Comparison of ENCODE assay signal across 18 cellular contexts in the genomic region with DNA sequence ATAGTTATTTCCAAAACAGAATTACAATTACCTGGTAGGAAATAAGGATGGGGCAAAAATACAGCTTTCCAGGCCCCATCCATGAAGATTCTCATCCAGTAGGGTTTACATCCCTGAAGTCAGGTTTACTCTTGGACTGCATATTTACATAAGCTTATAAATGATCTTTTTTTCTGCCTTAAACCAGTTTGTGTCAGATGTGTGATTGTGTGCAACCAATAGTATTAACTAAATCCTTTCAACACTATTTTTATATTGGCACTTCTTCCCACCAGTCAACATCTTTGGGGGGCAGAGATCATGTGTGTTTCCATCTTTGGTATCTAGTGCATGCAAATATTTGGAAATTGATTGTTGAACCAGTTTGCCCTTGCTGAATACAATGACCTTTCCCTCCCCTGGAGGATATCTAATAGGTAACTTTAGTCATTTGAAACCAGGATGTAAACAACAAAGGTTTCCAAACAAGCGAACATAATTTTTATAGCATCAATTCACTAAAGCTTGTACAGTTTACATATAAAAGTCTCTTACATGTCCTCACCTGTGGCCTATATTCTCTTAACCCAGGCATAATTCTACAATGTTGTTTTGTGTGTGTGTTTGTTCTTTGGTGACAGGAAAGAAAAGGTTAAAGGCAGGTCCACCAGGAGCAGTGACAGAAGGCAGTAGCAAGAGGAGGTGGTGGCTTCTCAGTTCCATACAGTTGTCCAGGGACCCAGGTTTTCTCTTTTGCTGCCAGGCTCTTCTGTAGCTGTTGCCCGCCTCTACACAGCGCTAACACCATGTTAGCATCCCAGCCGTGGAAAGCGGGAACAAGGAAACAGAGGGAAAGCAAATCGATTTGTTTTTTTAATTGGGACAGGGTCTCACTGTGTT. TPM values are rescaled to one million over a fixed set of nuclear protein-coding genes. Genes with fewer than 3 reads are reported as not detected.
DNase-seq lines count a peak whose midpoint lies in the region; ATAC-seq and TF ChIP-seq lines count a peak whose summit lies in the region.
"Had no signal": no experiment of that assay in that cellular context is flagged by ENCODE, and none has a peak within 500 bp of the region (broad histone marks: within the 10 kb centered on the region; RNA-seq: fewer than 3 reads in every experiment).

No MANE protein-coding gene starts in this region.

- peak overlapping the region; percentile 7 for H3K4me3 Mint-ChIP-seq in natural killer cell
- H3K4me3 Mint-ChIP-seq in natural killer cell treated with Interleukin-12 subunit alpha and Interleukin-12 subunit beta and Interleukin-15 and Interleukin-18, amount 100 ng/mL, for 72 hours = no peak overlapping the region
- H3K4me3 Mint-ChIP-seq in nephron = peak overlapping the region; percentile 21 to 55 (median 26)
- H3K4me3 Mint-ChIP-seq: activated naive CD8-positive, alpha-beta T cell treated with anti-CD3 and anti-CD28 coated beads for 36 hours; activated T-cell treated with anti-CD3 and anti-CD28 coated beads, Interleukin-2, amount 50 U/mL, for 4 hours had no signal

- ATAC-seq in natural killer cell (no peak), Panc1 (no peak), GM19328 (IDR thresholded peaks at IDR 0.05; ENCODE audit: unreplicated experiment) (no peak), GM18520 (IDR thresholded peaks at IDR 0.05; ENCODE audit: unreplicated experiment) (no peak), GM21360 (IDR thresholded peaks at IDR 0.05; ENCODE audit: unreplicated experiment) (no peak)
- ATAC-seq in natural killer cell treated with Interleukin-12 subunit alpha and Interleukin-12 subunit beta and Interleukin-15 and Interleukin-18, amount 100 ng/mL, for 72 hours = no peak
- ATAC-seq: activated CD8-positive, alpha-beta T cell treated with anti-CD3 and anti-CD28 coated beads for 36 hours; activated T-cell treated with anti-CD3 and anti-CD28 coated beads, Interleukin-2, amount 50 U/mL, for 4 hours; esophagus mucosa; naive thymus-derived CD8-positive, alpha-beta T cell had no signal

- peaks cover 12 to 16% of the 10 kb centered on the region in 2 donors for H3K4me1 Mint-ChIP-seq in natural killer cell
- H3K4me1 Mint-ChIP-seq in natural killer cell treated with Interleukin-12 subunit alpha and Interleukin-12 subunit beta and Interleukin-15 and Interleukin-18, amount 100 ng/mL, for 72 hours (ENCODE audit: low read depth in 2 of 2) = peaks cover 11 to 13% of the 10 kb centered on the region in 2 donors
- H3K4me1 Mint-ChIP-seq in nephron = peaks cover 30% of the 10 kb centered on the region

- CTCF ChIA-PET in Panc1 (lab: Charles Lee) (no interaction called here), A673 (lab: Charles Lee) (no interaction called here)

- H3K4me1 ChIP-seq in Panc1 (ENCODE audit: control insufficient read depth, insufficient read depth, low read length) (peaks cover 77% of the 10 kb centered on the region), A673 (ENCODE audit: insufficient read depth, low read length, poor library complexity, severe bottlenecking) (peaks cover 23% of the 10 kb centered on the region)

- H3K4me3 ChIP-seq in Panc1 (ENCODE audit: low read depth in 2 of 2, low read length in 2 of 2) (no peak overlapping the region), A673 (ENCODE audit: low read depth, low read length, poor library complexity, severe bottlenecking) (no peak overlapping the region)

- H3K36me3 Mint-ChIP-seq in natural killer cell (no peaks in the 10 kb centered on the region), nephron (ENCODE audit: low read depth) (no peaks in the 10 kb centered on the region)
- no peaks in the 10 kb centered on the region for H3K36me3 Mint-ChIP-seq in natural killer cell treated with Interleukin-12 subunit alpha and Interleukin-12 subunit beta and Interleukin-15 and Interleukin-18, amount 100 ng/mL, for 72 hours
- H3K36me3 Mint-ChIP-seq: naive thymus-derived CD8-positive, alpha-beta T cell had no signal

- H3K27me3 ChIP-seq in Panc1 (ENCODE audit: control insufficient read depth, insufficient read depth, low read length) = no peaks in the 10 kb centered on the region
- H3K27me3 ChIP-seq in A673 (replicated peaks; ENCODE audit: insufficient read depth, low read depth, low read length, poor library complexity) = no peaks in the 10 kb centered on the region

- H3K36me3 ChIP-seq in Panc1 (ENCODE audit: control insufficient read depth, insufficient read depth, low read length) (no peaks in the 10 kb centered on the region), A673 (ENCODE audit: insufficient read depth, low read length, poor library complexity, severe bottlenecking) (no peaks in the 10 kb centered on the region)

- POLR2A ChIA-PET in Panc1 (lab: Charles Lee) = no interaction called here
- POLR2A ChIA-PET in A673 (lab: Charles Lee; ENCODE audit: low non-redundant PET) = no interaction called here

- H3K27ac ChIP-seq in Panc1 (ENCODE audit: low read length) (peak overlapping the region; percentile 99), A673 (ENCODE audit: low read depth, low read length, poor library complexity, severe bottlenecking) (no peak overlapping the region)
- H3K27ac ChIP-seq: WERI-Rb-1 had no signal

- H3K9me3 Mint-ChIP-seq in natural killer cell (no peaks in the 10 kb centered on the region), nephron (no peaks in the 10 kb centered on the region)
- H3K9me3 Mint-ChIP-seq in natural killer cell treated with Interleukin-12 subunit alpha and Interleukin-12 subunit beta and Interleukin-15 and Interleukin-18, amount 100 ng/mL, for 72 hours = no peaks in the 10 kb centered on the region
- H3K9me3 Mint-ChIP-seq: activated CD8-positive, alpha-beta T cell treated with anti-CD3 and anti-CD28 coated beads for 36 hours; activated naive CD8-positive, alpha-beta T cell treated with anti-CD3 and anti-CD28 coated beads for 36 hours; activated T-cell treated with anti-CD3 and anti-CD28 coated beads, Interleukin-2, amount 50 U/mL, for 4 hours had no signal

- H3K27ac Mint-ChIP-seq in natural killer cell (no peak overlapping the region), nephron (no peak overlapping the region)
- H3K27ac Mint-ChIP-seq in natural killer cell treated with Interleukin-12 subunit alpha and Interleukin-12 subunit beta and Interleukin-15 and Interleukin-18, amount 100 ng/mL, for 72 hours = no peak overlapping the region
- H3K27ac Mint-ChIP-seq: activated CD8-positive, alpha-beta T cell treated with anti-CD3 and anti-CD28 coated beads for 36 hours; activated naive CD8-positive, alpha-beta T cell treated with anti-CD3 and anti-CD28 coated beads for 36 hours had no signal

- TF ChIP-seq CTCF in natural killer cell (IDR thresholded peaks at IDR 0.05) = no peak
- TF ChIP-seq CTCF in Panc1 (IDR thresholded peaks at IDR 0.05) = no peak
- TF ChIP-seq CTCF in nephron (IDR thresholded peaks at IDR 0.05; ENCODE audit: unreplicated experiment in 3 of 3) = no peak
- no peak for TF ChIP-seq CTCF in A673 (conservative IDR thresholded peaks at IDR 0.05; ENCODE audit: low read depth, low read length)

- DNase-seq in natural killer cell = no peak
- DNase-seq in natural killer cell treated with Interleukin-12 subunit alpha and Interleukin-12 subunit beta and Interleukin-15 and Interleukin-18, amount 100 ng/mL, for 72 hours (ENCODE audit: low spot score) = no peak
- DNase-seq in Panc1 (ENCODE audit: low read depth, low spot score) = no peak
- DNase-seq in A673 (ENCODE audit: low spot score) = no peak
- DNase-seq: activated CD8-positive, alpha-beta T cell treated with anti-CD3 and anti-CD28 coated beads for 36 hours; activated naive CD8-positive, alpha-beta T cell treated with anti-CD3 and anti-CD28 coated beads for 36 hours; activated T-cell treated with anti-CD3 and anti-CD28 coated beads, Interleukin-2, amount 50 U/mL, for 4 hours; naive thymus-derived CD8-positive, alpha-beta T cell; NCI-H146; NCI-H774; RPMI8226; stimulated activated naive CD4-positive, alpha-beta T cell treated with Interleukin-2 at 50 U/mL for 16 hours; WERI-Rb-1 had no signal

- in situ Hi-C loops in Panc1 (cut with HindIII; ENCODE audit: low pct_unique_long_range_greater_than_20kb, low sequenced_read_pairs) = no loop called here

- H3K27me3 Mint-ChIP-seq in natural killer cell (ENCODE audit: low read depth in 2 of 2) = peaks cover 8 to 12% of the 10 kb centered on the region in 2 donors
- peaks cover 11 to 12% of the 10 kb centered on the region in 2 donors for H3K27me3 Mint-ChIP-seq in natural killer cell treated with Interleukin-12 subunit alpha and Interleukin-12 subunit beta and Interleukin-15 and Interleukin-18, amount 100 ng/mL, for 72 hours
- peaks cover 19% of the 10 kb centered on the region for H3K27me3 Mint-ChIP-seq in nephron (ENCODE audit: low read depth)

- H3K9me3 ChIP-seq in Panc1 (ENCODE audit: control insufficient read depth, insufficient read depth, low read depth, low read length) (no peaks in the 10 kb centered on the region), A673 (ENCODE audit: low read depth, low read length, poor library complexity, severe bottlenecking) (no peaks in the 10 kb centered on the region)

- BruUV-seq in Panc1 (replicated peaks; lab: Mats Ljungman, UMichigan) = no TSS peak
- BruUV-seq in A673 (replicated peaks; lab: Mats Ljungman, UMichigan) = no TSS peak

- intact Hi-C loops in natural killer cell (cut with micrococcal nuclease) (loop anchor here (5.0 kb wide), 1 partner anchor 133 kb away; no protein-coding TSS in a partner anchor), Panc1 (cut with micrococcal nuclease; ENCODE audit: unreplicated experiment) (loop anchor here (2.0 to 5.0 kb wide), 4 partner anchors 63 to 217 kb away; no protein-coding TSS in a partner anchor), A673 (cut with micrococcal nuclease; ENCODE audit: unreplicated experiment) (loop anchor here (5.0 kb wide), 3 partner anchors 128 to 243 kb away; a partner anchor contains a TSS)

RNA-seq across cellular contexts. Expression of a gene that starts 1.7 kb away (rescaled TPM):
- total RNA-seq in natural killer cell (1 to 10 TPM; 5.2 to 7.5 (median 6.9) TPM), Panc1 (2021; ENCODE audit: unreplicated experiment) (35.3 TPM), A673 (2021) (6.9 and 7.6 TPM in 2 replicates)
- total RNA-seq in natural killer cell treated with Interleukin-12 subunit alpha and Interleukin-12 subunit beta and Interleukin-15 and Interleukin-18, amount 100 ng/mL, for 72 hours = 1 to 10 TPM; 2.5 to 4.8 TPM
- 31.8 TPM for polyA plus RNA-seq in Panc1 (2012; ENCODE audit: insufficient read length)
